Comparison of ENCODE assay signal across 11 cellular contexts in the genomic region with DNA sequence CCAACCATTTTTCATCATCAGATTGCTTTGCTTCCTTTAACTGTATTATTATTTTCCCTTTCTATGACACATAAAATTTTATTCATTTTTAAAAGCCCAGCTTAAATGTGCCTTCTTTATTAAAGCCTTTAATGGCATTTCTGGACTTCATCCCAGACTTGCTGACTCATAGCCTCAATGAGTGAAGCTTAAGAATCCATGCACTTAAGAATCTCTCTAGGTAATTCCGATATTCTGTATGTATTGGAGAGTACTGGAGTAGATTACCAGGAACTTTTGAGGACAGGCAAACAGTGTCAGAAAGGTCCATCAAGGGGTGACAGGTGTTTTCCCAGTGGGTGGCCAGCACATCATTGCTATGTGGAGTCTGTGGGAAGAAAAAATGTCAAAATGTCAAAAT.
DNase-seq lines count a peak whose midpoint lies in the region; ATAC-seq and TF ChIP-seq lines count a peak whose summit lies in the region.
"Had no signal": no experiment of that assay in that cellular context is flagged by ENCODE, and none has a peak within 500 bp of the region (broad histone marks: within the 10 kb centered on the region; RNA-seq: fewer than 3 reads in every experiment).

No MANE protein-coding gene starts in this region.

- H3K4me3 ChIP-seq in choroid plexus epithelial cell (ENCODE audit: low read depth, low read length): no peak overlapping the region
- H3K4me3 ChIP-seq: transverse colon had no signal

- DNase-seq in D341Med (ENCODE audit: low spot score) (peak; percentile 43), M059J (ENCODE audit: low read depth) (peak; percentile 97), choroid plexus epithelial cell (ENCODE audit: low read depth) (peak; percentile 96), non-pigmented ciliary epithelial cell (ENCODE audit: low read depth) (peak; percentile 91), GOT3 (lab: John Stamatoyannopoulos, UW) (no peak)
- DNase-seq: activated naive CD4-positive, alpha-beta T cell; NCI-H2029 treated with DMSO at 0.1 percent for 48 hours; transverse colon had no signal

- no peak for TF ChIP-seq CTCF in choroid plexus epithelial cell (conservative IDR thresholded peaks at IDR 0.05; ENCODE audit: low read depth, low read length)

- ATAC-seq in GM18517 (IDR thresholded peaks at IDR 0.05; ENCODE audit: unreplicated experiment): no peak
- ATAC-seq in HG02870 (IDR thresholded peaks at IDR 0.05; ENCODE audit: unreplicated experiment): no peak
- ATAC-seq in HG02588 (IDR thresholded peaks at IDR 0.05; ENCODE audit: unreplicated experiment): no peak
